ENCODE assay signal across 8 cellular contexts in the genomic region with DNA sequence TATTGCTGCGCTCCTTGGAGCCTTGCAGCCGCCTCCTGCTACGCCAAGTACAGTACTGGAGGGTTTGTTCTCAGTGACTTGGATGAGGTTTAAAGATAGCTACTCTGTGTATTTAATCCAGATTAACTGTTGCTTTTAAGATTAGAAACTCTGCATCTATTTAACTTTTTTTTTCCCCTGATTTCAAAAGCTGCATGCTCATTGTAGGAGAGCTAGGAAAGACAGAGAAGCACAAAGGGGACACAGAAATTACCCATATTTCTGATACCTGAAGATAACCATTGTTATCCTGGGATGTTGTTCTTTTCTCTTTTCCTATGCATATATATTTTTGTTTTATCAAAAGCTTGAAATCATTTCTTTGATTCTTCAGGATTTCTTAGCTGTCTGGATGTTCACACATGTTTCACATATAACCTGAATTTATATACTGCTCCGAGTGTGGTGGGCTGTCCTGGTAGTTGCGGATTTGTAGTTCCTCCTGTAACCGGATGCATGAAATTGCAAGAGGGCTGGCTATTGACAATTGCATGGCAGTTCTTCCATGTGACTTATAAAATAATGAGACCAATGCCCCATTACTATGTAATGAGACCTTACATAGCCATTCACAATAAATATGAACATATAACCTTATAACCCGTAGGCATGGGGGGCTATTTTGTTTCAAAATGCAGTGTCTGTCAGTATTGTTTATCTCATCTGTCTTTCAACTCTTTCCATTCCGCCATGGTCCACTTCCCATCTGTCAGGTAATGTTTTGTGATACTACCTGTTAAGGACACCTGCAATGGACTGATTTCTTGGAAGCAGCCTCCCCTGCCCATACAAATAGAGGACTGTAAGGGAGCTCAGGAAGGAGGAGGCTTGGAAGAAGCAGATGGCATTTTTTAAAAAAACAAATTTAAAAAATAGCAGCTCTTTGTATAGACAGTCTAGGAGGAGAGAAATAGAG. TPM values are rescaled to one million over a fixed set of nuclear protein-coding genes. Genes with fewer than 3 reads are reported as not detected.
DNase-seq lines count a peak whose midpoint lies in the region; ATAC-seq, FAIRE-seq and TF ChIP-seq lines count a peak whose summit lies in the region.

No MANE protein-coding gene starts in this region.

- no peaks in the 10 kb centered on the region for H3K79me1 ChIP-seq in trophoblast cell (ENCODE audit: low read length)

- peak overlapping the region; percentile 82 to 88 (median 83) for H3K4me3 Mint-ChIP-seq in T-cell

- peaks cover 19 to 23% (median 21%) of the 10 kb centered on the region in 3 donors for H3K4me1 Mint-ChIP-seq in T-cell

- no peak overlapping the region for H2AFZ ChIP-seq in trophoblast cell (ENCODE audit: insufficient read depth, low read length, poor library complexity)

- H3K4me2 ChIP-seq in trophoblast cell (ENCODE audit: low read length), result peak overlapping the region; percentile 95

- no peaks in the 10 kb centered on the region for H3K36me3 Mint-ChIP-seq in T-cell

- no peak overlapping the region for H2AK5ac ChIP-seq in trophoblast cell (ENCODE audit: low read length)

- H2BK5ac ChIP-seq in trophoblast cell (ENCODE audit: low read depth, low read length, poor library complexity), result no peak overlapping the region

- H2BK120ac ChIP-seq in trophoblast cell (ENCODE audit: insufficient read depth, low read length, poor library complexity), result no peak overlapping the region

- no peaks in the 10 kb centered on the region for H3K27me3 Mint-ChIP-seq in T-cell

- peak overlapping the region; percentile 22 for H3K9ac ChIP-seq in trophoblast cell (ENCODE audit: low read length)

- H4K91ac ChIP-seq in trophoblast cell (ENCODE audit: low read depth, low read length), result no peak overlapping the region

- H3K27ac ChIP-seq in A673 (ENCODE audit: low read depth, low read length, poor library complexity, severe bottlenecking), result peak overlapping the region; percentile 93
- H3K27ac ChIP-seq in trophoblast cell (ENCODE audit: low read depth, low read length), result no peak overlapping the region

- H3K27me3 ChIP-seq in A673 (replicated peaks; ENCODE audit: insufficient read depth, low read depth, low read length, poor library complexity) (no peaks in the 10 kb centered on the region), trophoblast cell (ENCODE audit: insufficient read depth, low read length) (no peaks in the 10 kb centered on the region)

- no peak overlapping the region for H4K12ac ChIP-seq in trophoblast cell (ENCODE audit: low read depth, low read length)

- POLR2A ChIA-PET in A673 (lab: Charles Lee; ENCODE audit: low non-redundant PET), result interaction anchor here (0.7 kb wide), 1 partner anchor 564 kb away, joined by 7 read pairs; no protein-coding TSS in a partner anchor
- POLR2A ChIA-PET in T-cell (lab: Charles Lee), result interaction anchor here in 1 of 2 donors (0.6 kb wide), 1 partner anchor 1389 kb away, joined by 3 read pairs; no protein-coding TSS in a partner anchor

- H2BK12ac ChIP-seq in trophoblast cell (ENCODE audit: low read length), result no peak overlapping the region

- WGBS in trophoblast cell (ENCODE audit: extremely low coverage, insufficient coverage, insufficient read length), result no CpG with 5 or more reads among the region's 8 CpGs

- peak overlapping the region; percentile 82 to 89 for H3K27ac Mint-ChIP-seq in T-cell

- no peak overlapping the region for H3K14ac ChIP-seq in trophoblast cell (ENCODE audit: low read length)

- TF ChIP-seq CTCF in A673 (conservative IDR thresholded peaks at IDR 0.05; ENCODE audit: low read depth, low read length), result no peak
- TF ChIP-seq CTCF in foreskin fibroblast (IDR thresholded peaks at IDR 0.05; ENCODE audit: low read depth, low read length), result no peak

- peak in 1 of 4 experiments; percentile 7 for ATAC-seq in T-cell (replicated peaks in 1 of 4)

- no peak overlapping the region for H3K23ac ChIP-seq in trophoblast cell (ENCODE audit: low read length)

- H3K4me1 ChIP-seq in A673 (ENCODE audit: insufficient read depth, low read length, poor library complexity, severe bottlenecking), result peaks cover 36% of the 10 kb centered on the region
- no peaks in the 10 kb centered on the region for H3K4me1 ChIP-seq in trophoblast cell (ENCODE audit: control insufficient read depth in 1 of 2, insufficient read depth in 2 of 2, low read length in 2 of 2)

- no peak overlapping the region for H4K8ac ChIP-seq in trophoblast cell (ENCODE audit: low read depth, low read length)

- H3K36me3 ChIP-seq in A673 (ENCODE audit: insufficient read depth, low read length, poor library complexity, severe bottlenecking), result no peaks in the 10 kb centered on the region
- no peaks in the 10 kb centered on the region for H3K36me3 ChIP-seq in trophoblast cell (ENCODE audit: control insufficient read depth in 1 of 2, insufficient read depth in 2 of 2, low read length in 2 of 2)

- H3K9me3 ChIP-seq in A673 (ENCODE audit: low read depth, low read length, poor library complexity, severe bottlenecking), result no peaks in the 10 kb centered on the region
- no peaks in the 10 kb centered on the region for H3K9me3 ChIP-seq in trophoblast cell (ENCODE audit: insufficient read depth, low read depth, low read length)

- TF ChIP-seq POLR2A in H54 (IDR thresholded peaks at IDR 0.05; ENCODE audit: low read depth, low read length), result no peak

- H3K79me2 ChIP-seq in trophoblast cell (ENCODE audit: control insufficient read depth, insufficient read depth, low read length, poor library complexity), result no peaks in the 10 kb centered on the region

- peak; percentile 65 for FAIRE-seq in H54 (lab: Jason Lieb, UNC)

- BruUV-seq in A673 (replicated peaks; lab: Mats Ljungman, UMichigan), result TSS peak; percentile 29

- no peak overlapping the region for H3K18ac ChIP-seq in trophoblast cell (ENCODE audit: low read length)

- H3K4me3 ChIP-seq in A673 (ENCODE audit: low read depth, low read length, poor library complexity, severe bottlenecking) (peak overlapping the region; percentile 98), foreskin fibroblast (ENCODE audit: low read depth in 1 of 2, low read length in 2 of 2) (peak overlapping the region; percentile 74 to 75), trophoblast cell (ENCODE audit: low read depth, low read length) (no peak overlapping the region)

- CTCF ChIA-PET in A673 (lab: Charles Lee) (interaction anchor here (0.5 kb wide), 1 partner anchor 77 kb away, joined by 5 read pairs; no protein-coding TSS in a partner anchor), T-cell (lab: Charles Lee) (interaction anchor here (0.6 to 0.9 kb wide), 2 partner anchors 81 to 1850 kb away, joined by 3 to 5 read pairs; no protein-coding TSS in a partner anchor)

- H3K9me3 Mint-ChIP-seq in T-cell, result no peaks in the 10 kb centered on the region

- DNase-seq in A673 (ENCODE audit: low spot score) (peak; percentile 57), H54 (ENCODE audit: insufficient read length, low spot score) (no peak), T-cell (peak in 2 of 34 experiments; percentile 13 to 16), foreskin fibroblast (peak; percentile 45 to 73), trophoblast cell (no peak), NCI-H1436 (lab: John Stamatoyannopoulos, UW) (no peak), germinal center (ENCODE audit: low spot score) (no peak), H4 (ENCODE audit: low spot score) (no peak)

- no peak overlapping the region for H3K4ac ChIP-seq in trophoblast cell (ENCODE audit: low read depth, low read length)

- intact Hi-C loops in A673 (cut with micrococcal nuclease; ENCODE audit: unreplicated experiment), result loop anchor here (5.0 to 10.0 kb wide), 2 partner anchors 61 to 481 kb away; no protein-coding TSS in a partner anchor

RNA-seq across cellular contexts. Expression of a gene that starts 1.4 kb away (rescaled TPM):
- total RNA-seq in A673 (2021) (34.1 and 36.5 TPM in 2 replicates), T-cell (1 to 10 TPM in 4 of 5 donors, under 1 TPM in 1; 0.76 to 2.2 (median 1.4) TPM)
- polyA plus RNA-seq in trophoblast cell (2013), result 2.8 and 3.3 TPM in 2 replicates
- 17.4 and 19.8 TPM in 2 replicates for total RNA-seq in H4 (2014; rRNA removed; shearing (Covaris generic))

Comparison
In these comparisons a context has a peak if more than half of its experiments do, and no peak if none do; other contexts are left out.
1. DNase-seq: peak in A673 (single experiment) and foreskin fibroblast (2 of 2); none in H54 (single experiment), trophoblast cell (0 of 2), NCI-H1436 (single experiment), germinal center (single experiment) and H4 (single experiment).